Comparison of ENCODE assay signal across 14 cellular contexts in the genomic region with DNA sequence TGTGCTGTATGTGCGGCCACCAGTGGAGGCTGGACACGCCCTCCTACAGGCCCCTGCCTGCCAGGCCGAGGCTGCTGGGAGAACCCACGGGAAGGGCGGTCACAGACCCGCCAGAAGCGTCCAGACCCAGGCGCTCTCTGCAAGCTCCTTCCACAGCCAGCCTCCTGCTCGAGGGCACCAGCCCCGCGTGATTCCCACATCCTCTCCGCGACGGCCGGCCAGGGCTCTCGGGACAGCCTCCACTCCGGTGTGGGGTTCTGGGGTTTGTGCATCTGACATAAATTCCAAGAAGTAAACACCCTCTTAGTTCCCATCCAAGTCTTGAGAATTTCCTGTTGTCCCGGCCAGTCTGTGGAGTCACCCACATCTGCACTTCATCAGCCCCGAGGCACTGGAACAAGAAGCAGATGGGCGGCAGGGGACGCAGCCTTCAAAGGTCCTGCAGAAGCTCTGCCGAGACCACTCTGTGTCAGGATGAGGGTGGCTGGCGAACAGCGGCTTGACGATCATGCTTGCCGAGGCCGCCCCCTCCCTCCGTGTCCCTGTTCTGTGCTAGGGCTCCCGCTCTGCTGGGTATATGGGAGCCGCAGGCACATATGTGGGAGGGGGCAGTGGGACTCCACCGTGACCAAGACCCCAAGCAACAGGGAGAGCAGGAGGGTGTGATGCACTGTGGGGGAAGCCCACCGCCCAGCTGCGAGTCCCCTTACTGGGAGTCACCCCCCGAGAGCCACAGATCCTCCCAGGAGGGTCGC. TPM values are rescaled to one million over a fixed set of nuclear protein-coding genes. Genes with fewer than 3 reads are reported as not detected.
DNase-seq lines count a peak whose midpoint lies in the region; ATAC-seq, FAIRE-seq and TF ChIP-seq lines count a peak whose summit lies in the region.
"Had no signal": no experiment of that assay in that cellular context is flagged by ENCODE, and none has a peak within 500 bp of the region (broad histone marks: within the 10 kb centered on the region; RNA-seq: fewer than 3 reads in every experiment).

No MANE protein-coding gene starts in this region.

- peaks cover 3 to 7% of the 10 kb centered on the region in 2 experiments for H4K20me1 ChIP-seq in H1 (replicated peaks in 1 of 2; ENCODE audit: control insufficient read depth in 1 of 2, insufficient read depth in 2 of 2, low read length in 2 of 2)

- DNase-seq in ELF-1 (ENCODE audit: low read depth, low spot score) (peak; percentile 54), H1 (ENCODE audit: low read depth in 1 of 2, low spot score in 2 of 2) (no peak), left kidney (ENCODE audit: low read depth, low spot score) (peak; percentile 73), small intestine (no peak)
- DNase-seq in stimulated activated naive CD4-positive, alpha-beta T cell treated with Interleukin-2 at 50 U/mL for 16 hours (lab: John Stamatoyannopoulos, UW) = no peak
- no peak for DNase-seq in stimulated activated naive CD4-positive, alpha-beta T cell (lab: John Stamatoyannopoulos, UW)
- DNase-seq in stimulated activated CD4-positive, alpha-beta T cell treated with anti-CD3 and anti-CD28 coated beads, Interleukin-2, amount 100 ng/mL, for 48 hours = no peak

- no peak overlapping the region for H2BK15ac ChIP-seq in H1 (ENCODE audit: low read length)

- POLR2A ChIA-PET in H1 (lab: Charles Lee; ENCODE audit: partially characterized antibody) = no interaction called here

- H4K5ac ChIP-seq in H1 (ENCODE audit: insufficient read length, low read depth, low read length) = no peak overlapping the region

- CTCF ChIA-PET in H1 (lab: Charles Lee; ENCODE audit: partially characterized antibody) = interaction anchor here (0.8 kb wide), 1 partner anchor 9 kb away, joined by 3 read pairs; no protein-coding TSS in a partner anchor

- no peak overlapping the region for H4K91ac ChIP-seq in H1 (replicated peaks; ENCODE audit: insufficient read length, low read length)

- H4K8ac ChIP-seq in H1 (ENCODE audit: extremely low read depth, insufficient read depth, low read length) = peak overlapping the region; percentile 35; the same call in 1 of the 2 replicates

- no peak overlapping the region for H3K4ac ChIP-seq in H1 (replicated peaks; ENCODE audit: insufficient read length, low read depth, low read length)

- no peaks in the 10 kb centered on the region for H3K23me2 ChIP-seq in H1 (ENCODE audit: low read depth, low read length)

- H3K14ac ChIP-seq in H1 (ENCODE audit: insufficient read length) = no peak overlapping the region

- H3K4me2 ChIP-seq in H1 (ENCODE audit: insufficient read depth in 1 of 2, low read depth in 2 of 2, low read length in 2 of 2) = no peak overlapping the region

- no peak for ATAC-seq in HG02588 (IDR thresholded peaks at IDR 0.05; ENCODE audit: unreplicated experiment)

- no peaks in the 10 kb centered on the region for H3K9me3 ChIP-seq in H1 (ENCODE audit: insufficient read depth in 2 of 2, low read depth in 1 of 2, low read length in 1 of 2)
- no peaks in the 10 kb centered on the region for H3K9me3 ChIP-seq in small intestine (ENCODE audit: control insufficient read depth, low read depth)

- TF ChIP-seq POLR2A in H1 (IDR thresholded peaks at IDR 0.05; ENCODE audit: control extremely low read depth in 1 of 2, low read depth in 2 of 2, low read length in 2 of 2) = no peak

- H3K9ac ChIP-seq in H1 (replicated peaks in 1 of 4; ENCODE audit: extremely low read depth in 1 of 4, low read depth in 3 of 4, low read length in 3 of 4) = no peak overlapping the region

- no peaks in the 10 kb centered on the region for H3K27me3 ChIP-seq in H1 (replicated peaks in 1 of 4; ENCODE audit: control insufficient read depth in 3 of 4, extremely low read depth in 1 of 4, insufficient read depth in 3 of 4, low read length in 3 of 4)
- no peaks in the 10 kb centered on the region for H3K27me3 ChIP-seq in small intestine (ENCODE audit: control insufficient read depth in 2 of 2, insufficient read depth in 2 of 2, low read length in 2 of 2)

- 91% methylated on average over 31 of the region's 35 CpGs; no CpG with 5 or more reads in 1 of the 2 experiments for WGBS in H1 (ENCODE audit: extremely low coverage in 1 of 2, insufficient coverage in 1 of 2, insufficient read length in 1 of 2, insufficient replicate concordance in 2 of 2, low coverage in 1 of 2, low lambda C conversion rate in 2 of 2, missing lambda C conversion rate in 1 of 2), 2 experiments
- 68 to 88% (median 77%) methylated on average over 34 to 35 of the region's 35 CpGs for WGBS in small intestine, 3 donors

- no peaks in the 10 kb centered on the region; a peak in 2 of 8 replicates for H3K36me3 ChIP-seq in H1 (ENCODE audit: control insufficient read depth in 2 of 4, insufficient read depth in 4 of 4, low read length in 3 of 4)
- H3K36me3 ChIP-seq in small intestine (ENCODE audit: control insufficient read depth in 2 of 2, insufficient read depth in 2 of 2, low read length in 2 of 2) = no peaks in the 10 kb centered on the region

- TF ChIP-seq CTCF in H1 (IDR thresholded peaks at IDR 0.05; ENCODE audit: control extremely low read depth in 1 of 3, insufficient read depth in 1 of 3, low read depth in 1 of 3, low read length in 3 of 3) = no peak

- no peaks in the 10 kb centered on the region for H3K79me1 ChIP-seq in H1 (ENCODE audit: low read depth, low read length)

- no peaks in the 10 kb centered on the region for H3K79me2 ChIP-seq in H1 (ENCODE audit: control insufficient read depth in 1 of 2, insufficient read depth in 2 of 2, low read length in 2 of 2)

- no peak for FAIRE-seq in H1 (lab: Jason Lieb, UNC)
- FAIRE-seq in small intestine (lab: Jason Lieb, UNC) = no peak
- FAIRE-seq: D721Med had no signal

- H3K27ac ChIP-seq in H1 (ENCODE audit: low read depth, low read length) = no peak overlapping the region; the same call in 1 of the 2 replicates
- peak overlapping the region; percentile 16 to 88 for H3K27ac ChIP-seq in small intestine (ENCODE audit: low read depth in 1 of 2, low read length in 1 of 2)

- H3K4me1 ChIP-seq in H1 (replicated peaks in 1 of 4; ENCODE audit: control insufficient read depth in 3 of 4, insufficient read depth in 4 of 4, low read length in 3 of 4) = no peaks in the 10 kb centered on the region; a peak in 1 of 7 replicates
- no peaks in the 10 kb centered on the region for H3K4me1 ChIP-seq in small intestine (ENCODE audit: control insufficient read depth in 2 of 2, insufficient read depth in 1 of 2, low read depth in 1 of 2, low read length in 1 of 2)

- no peak overlapping the region for H3K23ac ChIP-seq in H1 (ENCODE audit: insufficient read length)

- H2BK120ac ChIP-seq in H1 (replicated peaks; ENCODE audit: low read depth, low read length) = no peak overlapping the region

- no peak overlapping the region for H2BK5ac ChIP-seq in H1 (ENCODE audit: low read depth, low read length)

- H2AFZ ChIP-seq in H1 (ENCODE audit: low read length) = no peak overlapping the region

- H2BK12ac ChIP-seq in H1 (ENCODE audit: low read depth, low read length) = no peak overlapping the region

- no peak overlapping the region for H3K18ac ChIP-seq in H1 (ENCODE audit: extremely low read depth, low read length)

- H3K4me3 ChIP-seq in H1 (ENCODE audit: extremely low read depth in 1 of 4, insufficient read depth in 2 of 4, low read depth in 3 of 4, low read length in 4 of 4) (no peak overlapping the region), small intestine (ENCODE audit: low read depth in 1 of 2, low read length in 2 of 2) (no peak overlapping the region)

- no peak overlapping the region for H3K56ac ChIP-seq in H1 (replicated peaks; ENCODE audit: insufficient read length, low read depth, low read length)

- TF ChIP-seq EP300 in H1 (IDR thresholded peaks at IDR 0.05; ENCODE audit: borderline replicate concordance in 1 of 2, low read depth in 2 of 2, low read length in 2 of 2) = no peak

- TF ChIP-seq RAD21 in H1 (IDR thresholded peaks at IDR 0.05 in 1 of 2, conservative IDR thresholded peaks at IDR 0.05 in 1 of 2; ENCODE audit: low read depth in 2 of 2, low read length in 2 of 2) = no peak

- H2BK20ac ChIP-seq in H1 (ENCODE audit: low read length) = no peak overlapping the region

- H2AK5ac ChIP-seq in H1 (ENCODE audit: low read depth, low read length) = no peak overlapping the region

RNA-seq across cellular contexts. Expression of a gene that starts 2.4 kb away (rescaled TPM):
- not detected in 2 replicates for total RNA-seq in H1 (2021; fragmentation: NEBNext Ultra II Directional; extraction: Animal tissue kit (Norgen Biotek cat#: 25700))
- polyA plus RNA-seq in H1 (2011; rRNA removed) = 0.03 TPM in 1 of 2 replicates, not detected in the other
- 0.05 TPM for polyA plus RNA-seq in H1 (2011; cell fraction: cytosol; rRNA removed)
- not detected for polyA plus RNA-seq in H1 (2011; cell fraction: nucleus; rRNA removed)
- 0.12 to 0.37 TPM (median 0.21 TPM) in 4 replicates for polyA plus RNA-seq in H1 (2012, experiment 1 of 2)
- 0.16 TPM for polyA plus RNA-seq in H1 (2012, experiment 2 of 2)
- polyA plus RNA-seq in H1 (2013, experiment 1 of 2) = 0.08 TPM
- 0.02 TPM for polyA plus RNA-seq in H1 (2013, experiment 2 of 2)
- not detected in 2 replicates for polyA minus RNA-seq in H1 (2011; rRNA and poly(A)+ RNA removed)
- polyA minus RNA-seq in H1 (2011; cell fraction: cytosol; rRNA and poly(A)+ RNA removed) = not detected
- not detected for polyA minus RNA-seq in H1 (2011; cell fraction: nucleus; rRNA and poly(A)+ RNA removed)
- polyA plus RNA-seq in small intestine = 10 to 100 TPM in 1 of 3 donors, 1 to 10 TPM in 2; 1.6 to 23.8 (median 7.8) TPM
- total RNA-seq: NCI-H460 had no signal

RNA-seq across cellular contexts. Expression of a gene that starts 37.9 kb away (rescaled TPM):
- 64.8 and 66.4 TPM in 2 replicates for total RNA-seq in H1 (2021; fragmentation: NEBNext Ultra II Directional; extraction: Animal tissue kit (Norgen Biotek cat#: 25700))
- polyA plus RNA-seq in H1 (2011; rRNA removed) (39.3 and 72.9 TPM in 2 replicates), small intestine (10 to 100 TPM; 41.3 to 50.3 (median 41.4) TPM)
- 61.2 TPM for polyA plus RNA-seq in H1 (2011; cell fraction: cytosol; rRNA removed)
- 382 TPM for polyA plus RNA-seq in H1 (2011; cell fraction: nucleus; rRNA removed)
- 39.6 to 74.2 TPM (median 66.1 TPM) in 4 replicates for polyA plus RNA-seq in H1 (2012, experiment 1 of 2)
- polyA plus RNA-seq in H1 (2012, experiment 2 of 2) = 42.5 TPM
- 37.6 TPM for polyA plus RNA-seq in H1 (2013, experiment 1 of 2)
- 33.1 TPM for polyA plus RNA-seq in H1 (2013, experiment 2 of 2)
- 12.1 and 13.9 TPM in 2 replicates for polyA minus RNA-seq in H1 (2011; rRNA and poly(A)+ RNA removed)
- polyA minus RNA-seq in H1 (2011; cell fraction: cytosol; rRNA and poly(A)+ RNA removed) = 34.6 TPM
- 65.3 TPM for polyA minus RNA-seq in H1 (2011; cell fraction: nucleus; rRNA and poly(A)+ RNA removed)

RNA-seq across cellular contexts. Expression of a gene that starts 42.3 kb away (rescaled TPM):
- total RNA-seq in H1 (2021; fragmentation: NEBNext Ultra II Directional; extraction: Animal tissue kit (Norgen Biotek cat#: 25700)) = not detected in 2 replicates
- polyA plus RNA-seq in H1 (2011; rRNA removed) (not detected in 2 replicates), small intestine (under 1 TPM in 1 of 3 donors, not detected in 2; 0.07 TPM)
- polyA plus RNA-seq in H1 (2011; cell fraction: cytosol; rRNA removed) = 0.10 TPM
- 0.10 TPM for polyA plus RNA-seq in H1 (2011; cell fraction: nucleus; rRNA removed)
- not detected in 4 replicates for polyA plus RNA-seq in H1 (2012, experiment 1 of 2)
- polyA plus RNA-seq in H1 (2012, experiment 2 of 2) = not detected
- polyA plus RNA-seq in H1 (2013, experiment 1 of 2) = 0.14 TPM
- polyA plus RNA-seq in H1 (2013, experiment 2 of 2) = 0.04 TPM
- 0.13 TPM in 1 of 2 replicates, not detected in the other for polyA minus RNA-seq in H1 (2011; rRNA and poly(A)+ RNA removed)
- not detected for polyA minus RNA-seq in H1 (2011; cell fraction: cytosol; rRNA and poly(A)+ RNA removed)
- not detected for polyA minus RNA-seq in H1 (2011; cell fraction: nucleus; rRNA and poly(A)+ RNA removed)
- total RNA-seq: activated CD8-positive, alpha-beta memory T cell treated with anti-CD3 and anti-CD28 coated beads for 36 hours; cerebellum; lung microvascular endothelial cell had no signal
- polyA plus RNA-seq: IgD-negative memory B cell had no signal

RNA-seq across cellular contexts. Expression of a gene that starts 56.2 kb away (rescaled TPM):
- total RNA-seq in H1 (2021; fragmentation: NEBNext Ultra II Directional; extraction: Animal tissue kit (Norgen Biotek cat#: 25700)) = 76.5 and 81.5 TPM in 2 replicates
- polyA plus RNA-seq in H1 (2011; rRNA removed) (38.6 and 79.6 TPM in 2 replicates), small intestine (10 to 100 TPM; 28.4 to 48.5 (median 37.1) TPM)
- polyA plus RNA-seq in H1 (2011; cell fraction: cytosol; rRNA removed) = 41.1 TPM
- polyA plus RNA-seq in H1 (2011; cell fraction: nucleus; rRNA removed) = 372 TPM
- polyA plus RNA-seq in H1 (2012, experiment 1 of 2) = 64.4 to 95.0 TPM (median 79.5 TPM) in 4 replicates
- 57.4 TPM for polyA plus RNA-seq in H1 (2012, experiment 2 of 2)
- polyA plus RNA-seq in H1 (2013, experiment 1 of 2) = 61.1 TPM
- polyA plus RNA-seq in H1 (2013, experiment 2 of 2) = 57.1 TPM
- polyA minus RNA-seq in H1 (2011; rRNA and poly(A)+ RNA removed) = 30.3 and 38.3 TPM in 2 replicates
- 33.2 TPM for polyA minus RNA-seq in H1 (2011; cell fraction: cytosol; rRNA and poly(A)+ RNA removed)
- polyA minus RNA-seq in H1 (2011; cell fraction: nucleus; rRNA and poly(A)+ RNA removed) = 76.7 TPM

Comparison
In these comparisons a context has a peak if more than half of its experiments do, and no peak if none do; other contexts are left out.
1. DNase-seq: peak in ELF-1 (single experiment) and left kidney (single experiment); none in H1 (0 of 2), small intestine (single experiment), stimulated activated naive CD4-positive, alpha-beta T cell treated with Interleukin-2 at 50 U/mL for 16 hours (single experiment), stimulated activated naive CD4-positive, alpha-beta T cell (0 of 6) and stimulated activated CD4-positive, alpha-beta T cell treated with anti-CD3 and anti-CD28 coated beads, Interleukin-2, amount 100 ng/mL, for 48 hours (0 of 2).